In genomic region chr20:62170536-62170935, GRCh38 we compare ENCODE assay signal across 22 cellular contexts. TPM values are rescaled to one million over a fixed set of nuclear protein-coding genes. Genes with fewer than 3 reads are reported as not detected.
"Had no signal": no experiment of that assay in that cellular context is flagged by ENCODE, and none has a peak within 500 bp of the region (broad histone marks: within the 10 kb centered on the region; RNA-seq: fewer than 3 reads in every experiment).

No MANE protein-coding gene starts in this region.

- DNase-seq: IMR-90, Karpas-422, KG1, MG63, NCI-H1092, NCI-H1105 treated with DMSO at 0.1 percent for 48 hours, NCI-H1417 treated with DMSO at 0.1 percent for 48 hours, NCI-H146, NCI-H1694 treated with DMSO at 0.1 percent for 48 hours, NCI-H1930, NCI-H2081, NCI-H2107, NCI-H2227 treated with DMSO at 0.1 percent for 48 hours, NCI-H510A, NCI-H524 treated with DMSO at 0.1 percent for 48 hours, NCI-H69, NCI-H774, RPMI8226, SHP77 had no signal

- ATAC-seq: SK-N-SH treated with all-trans-retinoic acid at 6 μM for 48 hours had no signal

- H3K27me3 ChIP-seq: MG63 had no signal

- H3K9me3 ChIP-seq: MG63 had no signal

- H3K4me3 ChIP-seq: MG63 had no signal

RNA-seq across cellular contexts. Expression of gene HRH3, which starts 49.5 kb away (rescaled TPM):
- total RNA-seq: HT-29, IMR-90, SK-MEL-5 had no signal
- polyA plus RNA-seq: IMR-90 had no signal
